Comparison of ENCODE assay signal across 1 cellular context in genomic region chr14:32998433-32998832, GRCh38.
TF ChIP-seq lines count a peak whose summit lies in the region.

No MANE protein-coding gene starts in this region.

TF ChIP-seq in GM23338, 12 proteins besides CTCF, POLR2A, EP300 and RAD21 (continued from another document):
- TF ChIP-seq ZNF462 (CRISPR knock-in tag; IDR thresholded peaks at IDR 0.05) = no peak
- TF ChIP-seq JUNB (IDR thresholded peaks at IDR 0.05; ENCODE audit: unreplicated experiment) = no peak
- TF ChIP-seq, protein P1, sequence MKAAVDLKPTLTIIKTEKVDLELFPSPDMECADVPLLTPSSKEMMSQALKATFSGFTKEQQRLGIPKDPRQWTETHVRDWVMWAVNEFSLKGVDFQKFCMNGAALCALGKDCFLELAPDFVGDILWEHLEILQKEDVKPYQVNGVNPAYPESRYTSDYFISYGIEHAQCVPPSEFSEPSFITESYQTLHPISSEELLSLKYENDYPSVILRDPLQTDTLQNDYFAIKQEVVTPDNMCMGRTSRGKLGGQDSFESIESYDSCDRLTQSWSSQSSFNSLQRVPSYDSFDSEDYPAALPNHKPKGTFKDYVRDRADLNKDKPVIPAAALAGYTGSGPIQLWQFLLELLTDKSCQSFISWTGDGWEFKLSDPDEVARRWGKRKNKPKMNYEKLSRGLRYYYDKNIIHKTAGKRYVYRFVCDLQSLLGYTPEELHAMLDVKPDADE (IDR thresholded peaks at IDR 0.05) = no peak
- no peak for TF ChIP-seq EZH2 (IDR thresholded peaks at IDR 0.05; ENCODE audit: low read depth, unreplicated experiment)
- TF ChIP-seq EZH2phosphoT487 (IDR thresholded peaks at IDR 0.05; ENCODE audit: unreplicated experiment) = no peak
- no peak for TF ChIP-seq NANOG (IDR thresholded peaks at IDR 0.05; ENCODE audit: borderline replicate concordance)
